ENCODE assay signal across 12 cellular contexts in genomic region chr11:35274909-35275807, GRCh38.
A peak's percentile ranks its signal among the peaks of the same experiment; 100 is the strongest.
DNase-seq lines count a peak whose midpoint lies in the region; ATAC-seq, FAIRE-seq and TF ChIP-seq lines count a peak whose summit lies in the region.
"Had no signal": no experiment of that assay in that cellular context is flagged by ENCODE, and none has a peak within 500 bp of the region (broad histone marks: within the 10 kb centered on the region; RNA-seq: fewer than 3 reads in every experiment).

No MANE protein-coding gene starts in this region.

- peak overlapping the region; percentile 73 for H3K27ac Mint-ChIP-seq in central memory CD8-positive, alpha-beta T cell (ENCODE audit: low read depth)
- no peak overlapping the region for H3K27ac Mint-ChIP-seq in activated CD4-positive, alpha-beta T cell treated with anti-CD3 and anti-CD28 coated beads for 36 hours
- no peak overlapping the region for H3K27ac Mint-ChIP-seq in Caco-2 (ENCODE audit: unreplicated experiment)

- DNase-seq in C1 segment of cervical spinal cord (lab: John Stamatoyannopoulos, UW) = peak in 10 of 14 donors; percentile 36 to 76 (median 47)
- DNase-seq in NCI-H1694 treated with DMSO at 0.1 percent for 48 hours (lab: John Stamatoyannopoulos, UW) = peak; percentile 15
- no peak for DNase-seq in central memory CD8-positive, alpha-beta T cell (ENCODE audit: low spot score in 2 of 2)
- DNase-seq in medulla oblongata (ENCODE audit: extremely low spot score) = peak; percentile 84
- no peak for DNase-seq in activated CD4-positive, alpha-beta T cell treated with anti-CD3 and anti-CD28 coated beads for 36 hours
- no peak for DNase-seq in Caco-2
- no peak for DNase-seq in GM12891 (ENCODE audit: insufficient read length, low spot score)
- DNase-seq: DND-41 had no signal

- peaks cover 9% of the 10 kb centered on the region for H3K36me3 Mint-ChIP-seq in central memory CD8-positive, alpha-beta T cell (ENCODE audit: insufficient read depth)
- no peaks in the 10 kb centered on the region for H3K36me3 Mint-ChIP-seq in activated CD4-positive, alpha-beta T cell treated with anti-CD3 and anti-CD28 coated beads for 36 hours (ENCODE audit: low read depth)
- no peaks in the 10 kb centered on the region for H3K36me3 Mint-ChIP-seq in Caco-2 (ENCODE audit: insufficient read depth, unreplicated experiment)

- no peak overlapping the region for H3K4me3 Mint-ChIP-seq in central memory CD8-positive, alpha-beta T cell
- no peak overlapping the region for H3K4me3 Mint-ChIP-seq in activated CD4-positive, alpha-beta T cell treated with anti-CD3 and anti-CD28 coated beads for 36 hours
- no peak overlapping the region for H3K4me3 Mint-ChIP-seq in Caco-2 (ENCODE audit: unreplicated experiment)

- ATAC-seq in central memory CD8-positive, alpha-beta T cell (replicated peaks; ENCODE audit: extremely low read depth, poor library complexity, severe bottlenecking) = no peak
- no peak for ATAC-seq in activated CD4-positive, alpha-beta T cell treated with anti-CD3 and anti-CD28 coated beads for 36 hours
- ATAC-seq in HG03095 (IDR thresholded peaks at IDR 0.05; ENCODE audit: unreplicated experiment) = no peak

- no peak for TF ChIP-seq CTCF in Caco-2 (IDR thresholded peaks at IDR 0.05; ENCODE audit: insufficient read depth in 1 of 2, low read depth in 1 of 2, low read length in 1 of 2, severe bottlenecking in 1 of 2, unreplicated experiment in 1 of 2)

- no peaks in the 10 kb centered on the region for H3K4me1 ChIP-seq in Caco-2

- no peak overlapping the region for H3K4me3 ChIP-seq in Caco-2 (ENCODE audit: low read depth, low read length)
- H3K4me3 ChIP-seq: cardiac muscle cell, SK-N-MC had no signal

- FAIRE-seq in GM12891 (lab: Jason Lieb, UNC) = no peak

- POLR2A ChIA-PET in activated CD4-positive, alpha-beta T cell treated with anti-CD3 and anti-CD28 coated beads for 36 hours (lab: Charles Lee) = interaction anchor here (0.6 kb wide), 1 partner anchor 1927 kb away, joined by 3 read pairs; no protein-coding TSS in a partner anchor
- POLR2A ChIA-PET in Caco-2 (lab: Charles Lee) = no interaction called here

- no peaks in the 10 kb centered on the region for H3K27me3 ChIP-seq in Caco-2 (replicated peaks; ENCODE audit: control insufficient read depth, insufficient read depth, low read length)
- H3K27me3 ChIP-seq: cardiac muscle cell, neutrophil had no signal

- H3K9me3 Mint-ChIP-seq in central memory CD8-positive, alpha-beta T cell = no peaks in the 10 kb centered on the region
- no peaks in the 10 kb centered on the region for H3K9me3 Mint-ChIP-seq in activated CD4-positive, alpha-beta T cell treated with anti-CD3 and anti-CD28 coated beads for 36 hours (ENCODE audit: low read depth)
- peaks cover 14% of the 10 kb centered on the region for H3K9me3 Mint-ChIP-seq in Caco-2 (ENCODE audit: unreplicated experiment)

- H3K27me3 Mint-ChIP-seq in central memory CD8-positive, alpha-beta T cell = no peaks in the 10 kb centered on the region
- peaks cover 2% of the 10 kb centered on the region for H3K27me3 Mint-ChIP-seq in activated CD4-positive, alpha-beta T cell treated with anti-CD3 and anti-CD28 coated beads for 36 hours
- peaks cover 8% of the 10 kb centered on the region for H3K27me3 Mint-ChIP-seq in Caco-2 (ENCODE audit: insufficient read depth, unreplicated experiment)

- H3K4me1 Mint-ChIP-seq in central memory CD8-positive, alpha-beta T cell = peaks cover 42% of the 10 kb centered on the region
- peaks cover 46% of the 10 kb centered on the region for H3K4me1 Mint-ChIP-seq in activated CD4-positive, alpha-beta T cell treated with anti-CD3 and anti-CD28 coated beads for 36 hours
- peaks cover 6% of the 10 kb centered on the region for H3K4me1 Mint-ChIP-seq in Caco-2 (ENCODE audit: low read depth, unreplicated experiment)

- CTCF ChIA-PET in activated CD4-positive, alpha-beta T cell treated with anti-CD3 and anti-CD28 coated beads for 36 hours (lab: Charles Lee) = interaction anchor here (0.8 kb wide), 1 partner anchor 33 kb away, joined by 3 read pairs; no protein-coding TSS in a partner anchor
- CTCF ChIA-PET in Caco-2 (lab: Charles Lee) = no interaction called here

- TF ChIP-seq POLR2A in GM12891 (IDR thresholded peaks at IDR 0.05; ENCODE audit: low read depth, low read length) = no peak

- intact Hi-C loops in activated CD4-positive, alpha-beta T cell treated with anti-CD3 and anti-CD28 coated beads for 36 hours (cut with DNase I, micrococcal nuclease) = no loop called here
- intact Hi-C loops in Caco-2 (cut with micrococcal nuclease; ENCODE audit: unreplicated experiment) = no loop called here

- BruUV-seq in Caco-2 (replicated peaks; lab: Mats Ljungman, UMichigan) = no TSS peak

- no peaks in the 10 kb centered on the region for H3K9me3 ChIP-seq in Caco-2
- H3K9me3 ChIP-seq: neutrophil had no signal

- no peaks in the 10 kb centered on the region for H3K36me3 ChIP-seq in Caco-2 (ENCODE audit: control insufficient read depth, insufficient read depth, low read length)
- H3K36me3 ChIP-seq: cardiac muscle cell, neutrophil had no signal

TF ChIP-seq in GM12891, 5 proteins besides CTCF, POLR2A, EP300 and RAD21:
- TF ChIP-seq POLR2AphosphoS5 (IDR thresholded peaks at IDR 0.05; ENCODE audit: low read depth, low read length) (no peak), SPI1 (IDR thresholded peaks at IDR 0.05; ENCODE audit: low read depth, low read length) (no peak), PAX5 (IDR thresholded peaks at IDR 0.05; ENCODE audit: insufficient read depth, low read length, severe bottlenecking) (no peak), POU2F2 (IDR thresholded peaks at IDR 0.05; ENCODE audit: low read depth, low read length) (no peak), TAF1 (IDR thresholded peaks at IDR 0.05; ENCODE audit: low read depth, low read length) (no peak)

Comparison
In these comparisons a context has a peak if more than half of its experiments do, and no peak if none do; other contexts are left out.
1. DNase-seq: peak in C1 segment of cervical spinal cord (10 of 14), NCI-H1694 treated with DMSO at 0.1 percent for 48 hours (single experiment) and medulla oblongata (single experiment); none in central memory CD8-positive, alpha-beta T cell (0 of 2), activated CD4-positive, alpha-beta T cell treated with anti-CD3 and anti-CD28 coated beads for 36 hours (single experiment), Caco-2 (0 of 2) and GM12891 (single experiment).